ENCODE assay signal across 8 cellular contexts in the genomic region with DNA sequence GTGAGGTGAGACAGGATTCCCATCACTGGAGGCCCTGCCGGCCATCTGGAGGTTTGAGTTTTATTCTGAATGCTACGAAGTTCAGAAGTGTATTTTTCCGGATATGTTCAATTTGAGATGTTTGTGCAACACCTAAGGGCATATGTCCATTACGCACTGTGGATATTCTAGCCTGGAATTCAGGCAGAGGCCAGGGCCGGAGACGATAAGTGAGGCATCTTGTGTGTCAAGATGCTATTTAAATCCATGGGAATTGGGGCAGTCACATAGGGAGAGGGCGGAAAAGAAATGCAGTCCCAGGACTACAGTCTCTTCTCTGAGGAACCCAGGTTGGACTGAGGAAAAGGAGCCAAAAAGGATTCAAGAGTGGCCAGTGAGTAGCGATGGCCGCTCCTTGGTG. TPM values are rescaled to one million over a fixed set of nuclear protein-coding genes. Genes with fewer than 3 reads are reported as not detected.
DNase-seq lines count a peak whose midpoint lies in the region; ATAC-seq, FAIRE-seq and TF ChIP-seq lines count a peak whose summit lies in the region.
"Had no signal": no experiment of that assay in that cellular context is flagged by ENCODE, and none has a peak within 500 bp of the region (broad histone marks: within the 10 kb centered on the region; RNA-seq: fewer than 3 reads in every experiment).

No MANE protein-coding gene starts in this region.

- H3K27ac Mint-ChIP-seq in endothelial cell (ENCODE audit: unreplicated experiment) (peak overlapping the region; percentile 55), osteocyte (ENCODE audit: unreplicated experiment) (peak overlapping the region; percentile 96)

- no peak for DNase-seq in GM19239 (ENCODE audit: insufficient read length, low spot score)
- DNase-seq in RWPE1 (ENCODE audit: low spot score) = no peak
- DNase-seq in endothelial cell (ENCODE audit: low spot score) = no peak
- no peak for DNase-seq in osteocyte (ENCODE audit: extremely low spot score, unreplicated experiment)
- DNase-seq in SHP77 (lab: John Stamatoyannopoulos, UW) = no peak
- DNase-seq in Ammon's horn (ENCODE audit: low spot score) = no peak
- DNase-seq: amygdala had no signal

- H3K27me3 Mint-ChIP-seq in endothelial cell (ENCODE audit: unreplicated experiment) (peaks cover 13% of the 10 kb centered on the region), osteocyte (ENCODE audit: unreplicated experiment) (no peaks in the 10 kb centered on the region)

- no peaks in the 10 kb centered on the region for H3K36me3 Mint-ChIP-seq in endothelial cell (ENCODE audit: low read depth, unreplicated experiment)
- no peaks in the 10 kb centered on the region for H3K36me3 Mint-ChIP-seq in osteocyte (ENCODE audit: unreplicated experiment)

- peak; percentile 14 for FAIRE-seq in GM19239 (lab: Jason Lieb, UNC)

- H3K9me3 Mint-ChIP-seq in endothelial cell (ENCODE audit: unreplicated experiment) = no peaks in the 10 kb centered on the region
- no peaks in the 10 kb centered on the region for H3K9me3 Mint-ChIP-seq in osteocyte (ENCODE audit: unreplicated experiment)

- H3K27ac ChIP-seq in RWPE1 = peak overlapping the region; percentile 32; the same call in 1 of the 2 replicates

- TF ChIP-seq CTCF in RWPE1 (conservative IDR thresholded peaks at IDR 0.05; ENCODE audit: low read depth) (no peak), endothelial cell (IDR thresholded peaks at IDR 0.05; ENCODE audit: unreplicated experiment) (no peak), osteocyte (IDR thresholded peaks at IDR 0.05) (no peak)

- POLR2A ChIA-PET in RWPE1 (lab: Yijun Ruan, JAX; ENCODE audit: low non-redundant PET) = no interaction called here

- no peak for ATAC-seq in GM21390 (IDR thresholded peaks at IDR 0.05; ENCODE audit: unreplicated experiment)

- CTCF ChIA-PET in RWPE1 (lab: Yijun Ruan, JAX) = no interaction called here

- H3K4me3 Mint-ChIP-seq in endothelial cell (ENCODE audit: unreplicated experiment) (peak overlapping the region; percentile 98), osteocyte (ENCODE audit: unreplicated experiment) (peak overlapping the region; percentile 95)

- peaks cover 22% of the 10 kb centered on the region for H3K4me1 Mint-ChIP-seq in endothelial cell (ENCODE audit: unreplicated experiment)
- H3K4me1 Mint-ChIP-seq in osteocyte (ENCODE audit: unreplicated experiment) = peaks cover 25% of the 10 kb centered on the region

RNA-seq across cellular contexts. Expression of gene SUV39H2, which starts 1.9 kb away (rescaled TPM):
- total RNA-seq in endothelial cell (ENCODE audit: unreplicated experiment) (15.6 TPM), osteocyte (8.2 and 9.8 TPM in 2 replicates)

RNA-seq across cellular contexts. Expression of gene HSPA14, which starts 38.7 kb away (rescaled TPM):
- total RNA-seq in endothelial cell (ENCODE audit: unreplicated experiment) = 14.2 TPM
- 9.5 and 9.9 TPM in 2 replicates for total RNA-seq in osteocyte

RNA-seq across cellular contexts. Expression of gene MSANTD7, which starts 38.7 kb away (rescaled TPM):
- total RNA-seq in endothelial cell (ENCODE audit: unreplicated experiment) (17.9 TPM), osteocyte (13.6 and 13.8 TPM in 2 replicates)

RNA-seq across cellular contexts. Expression of gene CDNF, which starts 38.9 kb away (rescaled TPM):
- total RNA-seq in endothelial cell (ENCODE audit: unreplicated experiment) (1.9 TPM), osteocyte (1.0 and 2.9 TPM in 2 replicates)
